Comparison of ENCODE assay signal across 8 cellular contexts in genomic region chr10:114043532-114044250, GRCh38. TPM values are rescaled to one million over a fixed set of nuclear protein-coding genes. Genes with fewer than 3 reads are reported as not detected.
DNase-seq lines count a peak whose midpoint lies in the region; ATAC-seq and TF ChIP-seq lines count a peak whose summit lies in the region.

Gene ADRB1 (plus strand): TSS chr10:114043866. CDS start chr10:114044133, 267 bp downstream.

- H3K4me1 ChIP-seq in ACC112 (ENCODE audit: control insufficient read depth, insufficient read depth, low read length, unreplicated experiment): no peaks in the 10 kb centered on the region
- H3K4me1 ChIP-seq in OCI-LY3 (ENCODE audit: low read length): no peaks in the 10 kb centered on the region
- H3K4me1 ChIP-seq in adrenal gland (replicated peaks in 1 of 2): no peaks in the 10 kb centered on the region
- H3K4me1 ChIP-seq in right atrium auricular region: peaks cover 0 to 9% of the 10 kb centered on the region in 2 donors
- no peaks in the 10 kb centered on the region for H3K4me1 ChIP-seq in parathyroid adenoma

- intact Hi-C loops in adrenal gland (cut with DNase I): no loop called here

- H3K79me2 ChIP-seq in ACC112 (ENCODE audit: control insufficient read depth, insufficient read depth, low read length, unreplicated experiment) (no peaks in the 10 kb centered on the region), OCI-LY3 (ENCODE audit: low read length) (no peaks in the 10 kb centered on the region), parathyroid adenoma (no peaks in the 10 kb centered on the region)

- H4K20me1 ChIP-seq in OCI-LY3 (ENCODE audit: insufficient read depth, low read length): no peaks in the 10 kb centered on the region

- 0 to 2% (median 1%) methylated on average over 15 to 91 of the region's 91 CpGs for WGBS in adrenal gland, 4 donors

- TF ChIP-seq CTCF in OCI-LY3 (IDR thresholded peaks at IDR 0.05; ENCODE audit: low read depth, low read length): no peak
- no peak for TF ChIP-seq CTCF in adrenal gland (IDR thresholded peaks at IDR 0.05)
- TF ChIP-seq CTCF in right atrium auricular region (IDR thresholded peaks at IDR 0.05): no peak
- TF ChIP-seq CTCF in parathyroid adenoma (IDR thresholded peaks at IDR 0.05): no peak

- no peak for TF ChIP-seq POLR2A in adrenal gland (IDR thresholded peaks at IDR 0.05)

- peak; percentile 55 for ATAC-seq in GM18502 (IDR thresholded peaks at IDR 0.05; ENCODE audit: poor library complexity, unreplicated experiment)
- ATAC-seq in HG03442 (IDR thresholded peaks at IDR 0.05; ENCODE audit: unreplicated experiment): peak; percentile 37

- H3K9ac ChIP-seq in OCI-LY3 (ENCODE audit: low read length) (no peak within 1 kb of the TSS), parathyroid adenoma (no peak within 1 kb of the TSS)

- H2AFZ ChIP-seq in ACC112 (ENCODE audit: low read length, unreplicated experiment) (peak within 1 kb of the TSS; percentile 45), OCI-LY3 (ENCODE audit: low read depth, low read length) (no peak within 1 kb of the TSS), parathyroid adenoma (peak within 1 kb of the TSS; percentile 2)

- peak; percentile 46 to 86 (median 56) for DNase-seq in adrenal gland
- peak; percentile 89 for DNase-seq in right atrium auricular region (ENCODE audit: low spot score)
- DNase-seq in cerebellar nuclear complex (lab: John Stamatoyannopoulos, UW): no peak

- H3K4me2 ChIP-seq in OCI-LY3 (ENCODE audit: low read length) (peak within 1 kb of the TSS; percentile 30), parathyroid adenoma (ENCODE audit: low read length) (peak within 1 kb of the TSS; percentile 57)

- no peaks in the 10 kb centered on the region for H3K36me3 ChIP-seq in ACC112 (ENCODE audit: insufficient read depth, low read length)
- no peaks in the 10 kb centered on the region for H3K36me3 ChIP-seq in OCI-LY3 (replicated peaks; ENCODE audit: low read depth, low read length)
- no peaks in the 10 kb centered on the region for H3K36me3 ChIP-seq in adrenal gland (replicated peaks in 1 of 2)
- H3K36me3 ChIP-seq in right atrium auricular region: no peaks in the 10 kb centered on the region
- H3K36me3 ChIP-seq in parathyroid adenoma (ENCODE audit: control insufficient read depth, insufficient read depth, low read length): no peaks in the 10 kb centered on the region

- H3K27ac ChIP-seq in ACC112 (ENCODE audit: low read depth, low read length) (no peak within 1 kb of the TSS), OCI-LY3 (ENCODE audit: low read length) (no peak within 1 kb of the TSS), adrenal gland (peak within 1 kb of the TSS in 1 of 5 donors; percentile 45), right atrium auricular region (peak within 1 kb of the TSS; percentile 93 to 96), parathyroid adenoma (no peak within 1 kb of the TSS)

- peaks cover 83% of the 10 kb centered on the region for H3K27me3 ChIP-seq in ACC112 (ENCODE audit: insufficient read depth, low read length)
- peaks cover 5% of the 10 kb centered on the region; the same call in 1 of the 2 replicates for H3K27me3 ChIP-seq in OCI-LY3 (ENCODE audit: low read depth, low read length)
- peaks cover 35% of the 10 kb centered on the region for H3K27me3 ChIP-seq in adrenal gland
- no peaks in the 10 kb centered on the region for H3K27me3 ChIP-seq in right atrium auricular region
- no peaks in the 10 kb centered on the region for H3K27me3 ChIP-seq in parathyroid adenoma (ENCODE audit: control insufficient read depth, insufficient read depth, low read length)

- H3K9me3 ChIP-seq in OCI-LY3 (ENCODE audit: insufficient read depth, low read length) (no peaks in the 10 kb centered on the region), adrenal gland (replicated peaks in 1 of 3) (no peaks in the 10 kb centered on the region), right atrium auricular region (no peaks in the 10 kb centered on the region), parathyroid adenoma (ENCODE audit: control insufficient read depth, low read length) (no peaks in the 10 kb centered on the region)

- peak within 1 kb of the TSS; percentile 52 for H3K4me3 ChIP-seq in ACC112 (ENCODE audit: low read depth, low read length)
- no peak within 1 kb of the TSS for H3K4me3 ChIP-seq in OCI-LY3 (ENCODE audit: low read length)
- H3K4me3 ChIP-seq in adrenal gland: peak within 1 kb of the TSS in 1 of 4 donors; percentile 48
- H3K4me3 ChIP-seq in right atrium auricular region: peak within 1 kb of the TSS; percentile 61 to 69
- peak within 1 kb of the TSS; percentile 40 for H3K4me3 ChIP-seq in parathyroid adenoma (ENCODE audit: low read depth, low read length)

RNA-seq across cellular contexts. Expression of gene ADRB1, which starts in this region (rescaled TPM):
- total RNA-seq in adrenal gland: under 1 TPM in 6 of 8 donors, not detected in 2; 0.14 to 0.78 (median 0.36) TPM
- polyA plus RNA-seq in adrenal gland: under 1 TPM; 0.13 to 0.54 (median 0.24) TPM
- total RNA-seq in right atrium auricular region: 10 to 100 TPM; 32.8 to 49.8 TPM

Comparison
In these comparisons a context has a peak if more than half of its experiments do, and no peak if none do; other contexts are left out.
1. RNA of gene ADRB1 (total RNA-seq): 32.8 to 49.8 TPM in right atrium auricular region; 0.14 to 0.78 TPM in adrenal gland; every median in the first group is over 10 times any median in the second.
2. Peak in DNase-seq in adrenal gland; RNA of the gene not detected or under 1 TPM.
3. H3K27ac ChIP-seq: peak in right atrium auricular region (2 of 2); none in ACC112 (single experiment), OCI-LY3 (single experiment) and parathyroid adenoma (single experiment).